2 cellular contexts compared by ENCODE assay signal in genomic region chr17:43444223-43445008, GRCh38.
TF ChIP-seq lines count a peak whose summit lies in the region.

No MANE protein-coding gene starts in this region.

TF ChIP-seq in H1, 55 proteins besides CTCF, POLR2A, EP300 and RAD21:
- no peak for TF ChIP-seq GTF2F1 (IDR thresholded peaks at IDR 0.05; ENCODE audit: borderline replicate concordance, low read depth, low read length)
- TF ChIP-seq KDM5A (IDR thresholded peaks at IDR 0.05; ENCODE audit: low read length): no peak
- TF ChIP-seq ATF2 (IDR thresholded peaks at IDR 0.05; ENCODE audit: low read length): no peak
- TF ChIP-seq RFX5 (IDR thresholded peaks at IDR 0.05; ENCODE audit: borderline replicate concordance, low read depth, low read length): no peak
- no peak for TF ChIP-seq SP2 (IDR thresholded peaks at IDR 0.05; ENCODE audit: low read length)
- no peak for TF ChIP-seq NANOG (IDR thresholded peaks at IDR 0.05; ENCODE audit: insufficient read depth, low read depth, low read length, poor library complexity, severe bottlenecking)
- no peak for TF ChIP-seq ZNF274 (IDR thresholded peaks at IDR 0.05; ENCODE audit: borderline replicate concordance, extremely low read depth, low read length)
- no peak for TF ChIP-seq SRF (IDR thresholded peaks at IDR 0.05; ENCODE audit: low read depth, low read length)
- no peak for TF ChIP-seq CEBPB (IDR thresholded peaks at IDR 0.05; ENCODE audit: low read depth, low read length)
- TF ChIP-seq CBX8 (IDR thresholded peaks at IDR 0.05; ENCODE audit: borderline replicate concordance, low read depth, low read length): no peak

TF ChIP-seq in liver, 16 proteins besides CTCF, POLR2A, EP300 and RAD21:
- no peak for TF ChIP-seq FOXA1 (IDR thresholded peaks at IDR 0.05)
- TF ChIP-seq JUND (IDR thresholded peaks at IDR 0.05): peak in 1 of 2 donors; percentile 13
- peak; percentile 40 for TF ChIP-seq REST (IDR thresholded peaks at IDR 0.05)
- no peak for TF ChIP-seq GABPA (IDR thresholded peaks at IDR 0.05 in 1 of 2, conservative IDR thresholded peaks at IDR 0.05 in 1 of 2)
- peak; percentile 38 to 66 for TF ChIP-seq RXRA (IDR thresholded peaks at IDR 0.05)
- TF ChIP-seq HNF4A (conservative IDR thresholded peaks at IDR 0.05): peak; percentile 15 to 37
